15 cellular contexts compared by ENCODE assay signal in genomic region chr20:41166201-41167117, GRCh38. TPM values are rescaled to one million over a fixed set of nuclear protein-coding genes. Genes with fewer than 3 reads are reported as not detected.
DNase-seq lines count a peak whose midpoint lies in the region; ATAC-seq, FAIRE-seq and TF ChIP-seq lines count a peak whose summit lies in the region.
"Had no signal": no experiment of that assay in that cellular context is flagged by ENCODE, and none has a peak within 500 bp of the region (broad histone marks: within the 10 kb centered on the region; RNA-seq: fewer than 3 reads in every experiment).

No MANE protein-coding gene starts in this region.

- H2AFZ ChIP-seq in GM12878 (ENCODE audit: control insufficient read depth, low read depth, low read length): no peak overlapping the region

- no peak overlapping the region for H3K9ac ChIP-seq in GM12878 (ENCODE audit: control insufficient read depth, insufficient read depth, low read length)
- H3K9ac ChIP-seq: SK-N-SH had no signal

- no peak overlapping the region for H3K4me3 ChIP-seq in HEK293 (ENCODE audit: low read depth, low read length)
- no peak overlapping the region for H3K4me3 ChIP-seq in GM12878
- H3K4me3 ChIP-seq: colonic mucosa, left ventricle myocardium inferior had no signal

- no peaks in the 10 kb centered on the region for H3K79me2 ChIP-seq in GM12878 (ENCODE audit: control insufficient read depth, insufficient read depth, low read length)

- ATAC-seq in GM12878 (no peak), HG03159 (IDR thresholded peaks at IDR 0.05; ENCODE audit: unreplicated experiment) (no peak)
- no peak for ATAC-seq in naive thymus-derived CD8-positive, alpha-beta T cell

- H3K9me3 ChIP-seq in HEK293 (ENCODE audit: control insufficient read depth, insufficient read depth, low read depth, low read length): no peaks in the 10 kb centered on the region
- H3K9me3 ChIP-seq in GM12878 (replicated peaks; ENCODE audit: control insufficient read depth, insufficient read depth, low read length): no peaks in the 10 kb centered on the region
- H3K9me3 ChIP-seq: Caco-2, colonic mucosa, left ventricle myocardium inferior, SK-N-SH had no signal

- POLR2A ChIA-PET in HEK293 (lab: Yijun Ruan, JAX) (no interaction called here), GM12878 (lab: Charles Lee) (interaction anchor here (1.1 kb wide), 1 partner anchor 66 kb away, joined by 3 read pairs; no protein-coding TSS in a partner anchor)
- POLR2A ChIA-PET in naive thymus-derived CD8-positive, alpha-beta T cell (lab: Charles Lee): interaction anchor here (0.6 to 22.6 kb wide), 3 partner anchors 9 to 446 kb away, joined by 3 to 734 read pairs (median 83); partner anchors contain the start of gene PLCG1

- BruUV-seq in GM12878 (replicated peaks; lab: Mats Ljungman, UMichigan): TSS peak; percentile 50

- TF ChIP-seq CTCF in HEK293 (tag by site-specific recombination; IDR thresholded peaks at IDR 0.05): no peak
- no peak for TF ChIP-seq CTCF in GM12878 (IDR thresholded peaks at IDR 0.05 in 2 of 3, conservative IDR thresholded peaks at IDR 0.05 in 1 of 3; ENCODE audit: control insufficient read depth in 2 of 3, extremely low read depth in 1 of 3, insufficient read depth in 1 of 3, low read depth in 3 of 3, low read length in 3 of 3)

- TF ChIP-seq EP300 in GM12878 (IDR thresholded peaks at IDR 0.05; ENCODE audit: borderline replicate concordance in 1 of 2, control insufficient read depth in 1 of 2, low read depth in 2 of 2, low read length in 2 of 2): no peak

- SMC1A ChIA-PET in GM12878 (lab: Charles Lee; ENCODE audit: uncharacterized antibody, unreplicated experiment): interaction anchor here (0.6 to 1.6 kb wide), 4 partner anchors 27 to 174 kb away, joined by 3 to 4 read pairs (median 3); partner anchors contain the start of gene LPIN3

- peaks cover 3% of the 10 kb centered on the region; the same call in 1 of the 2 replicates for H4K20me1 ChIP-seq in GM12878 (ENCODE audit: control insufficient read depth, insufficient read depth)

- FAIRE-seq in GM12878 (lab: Jason Lieb, UNC): peak; percentile 27
- FAIRE-seq: H54 had no signal

- H3K36me3 ChIP-seq in HEK293 (ENCODE audit: control insufficient read depth in 2 of 2, insufficient read depth in 1 of 2, low read length in 2 of 2) (peaks cover 4 to 96% of the 10 kb centered on the region in 2 experiments; a peak in 2 of 3 replicates), GM12878 (ENCODE audit: control insufficient read depth in 2 of 2, insufficient read depth in 2 of 2, low read length in 1 of 2) (peaks cover 40 to 70% of the 10 kb centered on the region in 2 experiments)

- WGBS in GM12878 (ENCODE audit: insufficient coverage, insufficient replicate concordance, low lambda C conversion rate, missing lambda C conversion rate): 97% methylated on average over 27 of the region's 27 CpGs

- no peak for TF ChIP-seq RAD21 in GM12878 (IDR thresholded peaks at IDR 0.05; ENCODE audit: insufficient read depth, low read depth, low read length)

- H3K9me3 Mint-ChIP-seq in T-helper 2 cell treated with Interferon-gamma antibody and Interleukin-4, amounts not matched to agents 5 μg/mL and 100 μg/mL, for 36 hours: no peaks in the 10 kb centered on the region
- no peaks in the 10 kb centered on the region for H3K9me3 Mint-ChIP-seq in naive thymus-derived CD8-positive, alpha-beta T cell

- no peak overlapping the region for H3K4me2 ChIP-seq in GM12878 (ENCODE audit: control insufficient read depth, insufficient read depth)
- H3K4me2 ChIP-seq: SK-N-SH had no signal

- H3K4me3 Mint-ChIP-seq in T-helper 2 cell treated with Interferon-gamma antibody and Interleukin-4, amounts not matched to agents 5 μg/mL and 100 μg/mL, for 36 hours: no peak overlapping the region
- peak overlapping the region in 6 of 10 donors; percentile 6 to 34 (median 19) for H3K4me3 Mint-ChIP-seq in naive thymus-derived CD8-positive, alpha-beta T cell

- intact Hi-C loops in GM12878 (cut with micrococcal nuclease; ENCODE audit: unreplicated experiment): no loop called here

- H3K27ac ChIP-seq in HEK293 (ENCODE audit: extremely low read depth, low read depth, low read length) (no peak overlapping the region), GM12878 (ENCODE audit: control insufficient read depth, insufficient read depth) (no peak overlapping the region)
- H3K27ac ChIP-seq: colonic mucosa, left ventricle myocardium inferior had no signal

- H3K4me1 Mint-ChIP-seq in T-helper 2 cell treated with Interferon-gamma antibody and Interleukin-4, amounts not matched to agents 5 μg/mL and 100 μg/mL, for 36 hours (ENCODE audit: low read depth): peaks cover 25% of the 10 kb centered on the region
- H3K4me1 Mint-ChIP-seq in naive thymus-derived CD8-positive, alpha-beta T cell: peaks cover 35 to 76% (median 60%) of the 10 kb centered on the region in 4 donors

- H3K36me3 Mint-ChIP-seq in T-helper 2 cell treated with Interferon-gamma antibody and Interleukin-4, amounts not matched to agents 5 μg/mL and 100 μg/mL, for 36 hours (ENCODE audit: low read depth): peaks cover 90% of the 10 kb centered on the region
- H3K36me3 Mint-ChIP-seq in naive thymus-derived CD8-positive, alpha-beta T cell: peaks cover 6 to 98% (median 34%) of the 10 kb centered on the region in 3 donors

- TF ChIP-seq POLR2A in GM12878 (IDR thresholded peaks at IDR 0.05; ENCODE audit: low read depth, low read length): no peak; the same call in 1 of the 2 replicates

- no peaks in the 10 kb centered on the region for H3K27me3 ChIP-seq in GM12878 (replicated peaks in 1 of 2; ENCODE audit: control insufficient read depth in 2 of 2, insufficient read depth in 2 of 2, low read length in 1 of 2)
- H3K27me3 ChIP-seq: colonic mucosa had no signal

- H3K27me3 Mint-ChIP-seq in T-helper 2 cell treated with Interferon-gamma antibody and Interleukin-4, amounts not matched to agents 5 μg/mL and 100 μg/mL, for 36 hours (ENCODE audit: low read depth): no peaks in the 10 kb centered on the region
- H3K27me3 Mint-ChIP-seq in naive thymus-derived CD8-positive, alpha-beta T cell: peaks cover 0 to 2% (median 0%) of the 10 kb centered on the region in 5 donors

- no peak for DNase-seq in T-helper 2 cell treated with Interferon-gamma antibody and Interleukin-4, amounts not matched to agents 5 μg/mL and 100 μg/mL, for 36 hours (ENCODE audit: low spot score)
- DNase-seq in T-helper 2 cell: no peak
- no peak for DNase-seq in GM12878 (ENCODE audit: low read depth, low spot score)
- no peak for DNase-seq in naive thymus-derived CD8-positive, alpha-beta T cell
- DNase-seq in NCI-H1092 treated with DMSO at 0.1 percent for 48 hours (lab: John Stamatoyannopoulos, UW): no peak
- no peak for DNase-seq in NCI-H187 (lab: John Stamatoyannopoulos, UW)
- DNase-seq: 8988T; activated CD4-positive, CD25-positive, alpha-beta regulatory T cell treated with anti-CD3 and anti-CD28 coated beads, Interleukin-2, amount 50 U/mL, for 72 hours; colonic mucosa; left ventricle myocardium inferior; SK-N-SH had no signal

- CTCF ChIA-PET in HEK293 (lab: Yijun Ruan, JAX) (interaction anchor here (0.6 to 0.7 kb wide), 2 partner anchors 160 to 174 kb away, joined by 3 to 4 read pairs; partner anchors contain the start of gene LPIN3), GM12878 (lab: Yijun Ruan, JAX) (interaction anchor here (1.4 to 1.5 kb wide), 2 partner anchors 25 to 31 kb away, joined by 3 to 8 read pairs; no protein-coding TSS in a partner anchor)

- H3K27ac Mint-ChIP-seq in T-helper 2 cell treated with Interferon-gamma antibody and Interleukin-4, amounts not matched to agents 5 μg/mL and 100 μg/mL, for 36 hours: peak overlapping the region; percentile 51
- peak overlapping the region; percentile 81 to 96 (median 88) for H3K27ac Mint-ChIP-seq in naive thymus-derived CD8-positive, alpha-beta T cell

- RAD21 ChIA-PET in GM12878 (lab: Charles Lee; ENCODE audit: unreplicated experiment): interaction anchor here (1.0 to 2.6 kb wide), 3 partner anchors 9 to 176 kb away, joined by 3 to 6 read pairs (median 5); no protein-coding TSS in a partner anchor

- in situ Hi-C loops in GM12878 (cut with MboI): no loop called here

- H3K4me1 ChIP-seq in HEK293 (ENCODE audit: control insufficient read depth, insufficient read depth, low read length) (no peaks in the 10 kb centered on the region), GM12878 (ENCODE audit: control insufficient read depth, insufficient read depth, low read length) (peaks cover 15% of the 10 kb centered on the region)
- H3K4me1 ChIP-seq: Caco-2, colonic mucosa had no signal

TF ChIP-seq in HEK293, 187 proteins besides CTCF, POLR2A, EP300 and RAD21:
- no peak for TF ChIP-seq ZNF10 (tag by site-specific recombination; IDR thresholded peaks at IDR 0.05)
- 0 out of 2 replicates have a peak, but pooled peaks have one; percentile 9 for TF ChIP-seq EGR2 (tag by site-specific recombination; IDR thresholded peaks at IDR 0.05; ENCODE audit: low read depth)

TF ChIP-seq in GM12878, 131 proteins besides CTCF, POLR2A, EP300 and RAD21:
- TF ChIP-seq SREBF2 (IDR thresholded peaks at IDR 0.05; ENCODE audit: low read length) (no peak), NBN (IDR thresholded peaks at IDR 0.05) (no peak), CHD1 (IDR thresholded peaks at IDR 0.05; ENCODE audit: low read depth, low read length) (no peak), MTA3 (IDR thresholded peaks at IDR 0.05; ENCODE audit: borderline replicate concordance, low read length) (no peak), EED (IDR thresholded peaks at IDR 0.05; ENCODE audit: low read depth) (no peak)
TF ChIP-seq in GM12878: peak in this region for 0.

RNA-seq across cellular contexts. Expression of gene PLCG1, which starts 29.1 kb away (rescaled TPM):
- 292 and 309 TPM in 2 replicates for total RNA-seq in GM12878 (2013; cell fraction: nucleolus; rRNA removed)
- 48.4 and 55.4 TPM in 2 replicates for total RNA-seq in GM12878 (2014; rRNA removed)
- 39.3 and 39.5 TPM in 2 replicates for total RNA-seq in GM12878 (2014; rRNA removed; fragmentation: Illumina TruSeq; extraction: Trizol)
- total RNA-seq in GM12878 (2021): 78.6 and 85.4 TPM in 2 replicates
- 53.5 TPM for polyA plus RNA-seq in GM12878 (2011; ENCODE audit: low read depth)
- 61.7 and 114 TPM in 2 replicates for polyA plus RNA-seq in GM12878 (2011; rRNA removed)
- polyA plus RNA-seq in GM12878 (2011; cell fraction: cytosol; rRNA removed): 117 and 135 TPM in 2 replicates
- polyA plus RNA-seq in GM12878 (2011; cell fraction: nucleus; rRNA removed): 795 and 878 TPM in 2 replicates
- 67.5 and 102 TPM in 2 replicates for polyA plus RNA-seq in GM12878 (2012)
- polyA plus RNA-seq in GM12878 (2014; fragmentation: Illumina TruSeq; extraction: Trizol): 29.2 and 51.0 TPM in 2 replicates
- 1 to 10 TPM; 2.6 to 3.0 TPM for polyA plus RNA-seq in GM12878 (2014; fragmentation: Nextera tagmentation; extraction: Ambion mirVana)
- 70.4 and 85.0 TPM in 2 replicates for polyA plus RNA-seq in GM12878 (2014; rRNA removed)
- 10 to 100 TPM; 12.8 to 13.0 TPM for polyA plus RNA-seq in GM12878 (2016; fragmentation: Nextera tagmentation; extraction: Ambion mirVana)
- 123 and 185 TPM in 2 replicates for polyA minus RNA-seq in GM12878 (2011; rRNA and poly(A)+ RNA removed)
- 60.8 and 65.4 TPM in 2 replicates for polyA minus RNA-seq in GM12878 (2011; cell fraction: cytosol; rRNA and poly(A)+ RNA removed)
- 200 and 222 TPM in 2 replicates for polyA minus RNA-seq in GM12878 (2011; cell fraction: nucleus; rRNA and poly(A)+ RNA removed)
- 100 to 1,000 TPM; 384 to 393 TPM for total RNA-seq in naive thymus-derived CD8-positive, alpha-beta T cell
- 10 to 100 TPM; 37.4 to 92.5 (median 53.2) TPM for polyA plus RNA-seq in naive thymus-derived CD8-positive, alpha-beta T cell
